ENCODE assay signal across 27 cellular contexts in the genomic region with DNA sequence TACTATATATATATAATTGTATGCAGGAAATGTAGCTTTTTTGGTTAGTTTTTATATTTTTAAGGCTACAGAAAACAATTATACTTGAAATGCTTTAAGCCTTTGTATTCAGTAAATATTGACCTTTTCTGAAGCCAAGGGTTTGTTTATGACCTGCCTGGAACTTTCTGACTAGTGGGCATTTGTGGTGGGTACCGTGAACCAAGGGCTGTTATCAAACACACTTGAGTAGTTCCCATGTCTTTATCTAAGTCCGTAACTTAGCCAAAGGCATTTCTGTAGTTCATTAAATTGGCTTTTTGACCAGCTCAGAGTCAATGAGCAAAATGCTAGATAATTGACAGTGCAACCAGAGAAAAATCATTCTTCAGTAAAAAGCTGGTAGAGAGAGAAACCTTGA.
"Had no signal": no experiment of that assay in that cellular context is flagged by ENCODE, and none has a peak within 500 bp of the region (broad histone marks: within the 10 kb centered on the region; RNA-seq: fewer than 3 reads in every experiment).

No MANE protein-coding gene starts in this region.

- H3K27ac ChIP-seq: neutrophil, parathyroid adenoma, psoas muscle, right lobe of liver, sigmoid colon, stomach, thoracic aorta, thyroid gland, tibial nerve, upper lobe of left lung, vagina had no signal

- H3K4me3 ChIP-seq: psoas muscle, right lobe of liver, sigmoid colon, stomach, thoracic aorta, thyroid gland, tibial nerve, upper lobe of left lung, vagina had no signal

- H3K9me3 ChIP-seq: neutrophil, psoas muscle, right lobe of liver, sigmoid colon, stomach, thoracic aorta, thyroid gland, tibial nerve, upper lobe of left lung, vagina had no signal

- H3K79me2 ChIP-seq: parathyroid adenoma had no signal

- ATAC-seq: naive thymus-derived CD8-positive, alpha-beta T cell; natural killer cell treated with Interleukin-12 subunit alpha and Interleukin-12 subunit beta and Interleukin-15 and Interleukin-18, amount 100 ng/mL, for 72 hours; psoas muscle; right cardiac atrium; right lobe of liver; stimulated activated effector memory CD8-positive, alpha-beta T cell treated with anti-CD3 and anti-CD28 coated beads, Interleukin-12 subunit alpha, Interleukin-12 subunit beta, amount 100 ng/mL, for 72 hours; stimulated activated naive B cell treated with anti-CD40 and anti-IgM and Interleukin-4, amounts not matched to agents 10 μg/mL and 1 μg/mL and 100 μg/mL, for 72 hours had no signal

- H3K36me3 ChIP-seq: neutrophil, right lobe of liver, sigmoid colon, stomach, thoracic aorta, thyroid gland, tibial nerve, upper lobe of left lung, vagina had no signal

- H3K27me3 ChIP-seq: neutrophil, right lobe of liver, sigmoid colon, stomach, thyroid gland, tibial nerve, upper lobe of left lung, vagina had no signal

- FAIRE-seq: small intestine, urothelium cell line had no signal

- H3K9ac ChIP-seq: parathyroid adenoma had no signal

- DNase-seq: naive thymus-derived CD8-positive, alpha-beta T cell; nephron progenitor cell; nucleus accumbens; posterior cingulate gyrus; psoas muscle; right cardiac atrium; right lobe of liver; sigmoid colon; small intestine; stimulated activated CD4-positive, alpha-beta T cell treated with anti-CD3 and anti-CD28 coated beads, Interleukin-15, amount 100 ng/mL, for 24 hours; stimulated activated CD4-positive, alpha-beta T cell treated with anti-CD3 and anti-CD28 coated beads, Interleukin-2, amount 100 ng/mL, for 24 hours; stimulated activated CD4-positive, alpha-beta T cell treated with anti-CD3 and anti-CD28 coated beads, Interleukin-2, amount 100 ng/mL, for 48 hours; stimulated activated CD4-positive, alpha-beta T cell treated with anti-CD3 and anti-CD28 coated beads, Interleukin-4, amount 100 ng/mL, for 24 hours; stimulated activated naive B cell treated with anti-CD40 and anti-IgM and Interleukin-4, amounts not matched to agents 10 μg/mL and 1 μg/mL and 100 μg/mL, for 72 hours; stimulated activated naive CD4-positive, alpha-beta T cell treated with Interleukin-2 at 50 U/mL for 16 hours; stomach; thyroid gland; trophoblast cell; upper lobe of left lung had no signal

- H2AFZ ChIP-seq: parathyroid adenoma had no signal

- H3K4me1 ChIP-seq: parathyroid adenoma, psoas muscle, right lobe of liver, sigmoid colon, stomach, thyroid gland, tibial nerve, upper lobe of left lung, vagina had no signal
